Comparison of ENCODE assay signal across 8 cellular contexts in genomic region chr2:10278029-10278762, GRCh38. TPM values are rescaled to one million over a fixed set of nuclear protein-coding genes. Genes with fewer than 3 reads are reported as not detected.
DNase-seq lines count a peak whose midpoint lies in the region; ATAC-seq and TF ChIP-seq lines count a peak whose summit lies in the region.

No MANE protein-coding gene starts in this region.

- CTCF ChIA-PET in CD4-positive, alpha-beta T cell (lab: Charles Lee) = no interaction called here

- no peaks in the 10 kb centered on the region for H3K36me3 ChIP-seq in neuronal stem cell (replicated peaks in 1 of 2; ENCODE audit: control insufficient read depth in 2 of 2, insufficient read depth in 2 of 2, low read length in 2 of 2)

- peaks cover 12 to 18% of the 10 kb centered on the region in 2 donors for H3K4me1 ChIP-seq in neuronal stem cell (ENCODE audit: control insufficient read depth in 2 of 2, insufficient read depth in 1 of 2, low read depth in 1 of 2, low read length in 2 of 2)

- H3K4me3 ChIP-seq in neuronal stem cell (ENCODE audit: low read length in 2 of 2) = no peak overlapping the region

- H3K79me1 ChIP-seq in neuronal stem cell (ENCODE audit: low read depth, low read length) = peaks cover 6% of the 10 kb centered on the region

- H3K27me3 Mint-ChIP-seq in CD4-positive, alpha-beta T cell = no peaks in the 10 kb centered on the region
- H3K27me3 Mint-ChIP-seq in effector memory CD8-positive, alpha-beta T cell = no peaks in the 10 kb centered on the region

- H3K9ac ChIP-seq in neuronal stem cell (ENCODE audit: low read depth, low read length, poor library complexity) = peak overlapping the region; percentile 4

- H3K9me3 ChIP-seq in CD4-positive, alpha-beta T cell (ENCODE audit: control insufficient read depth, low read length) = no peaks in the 10 kb centered on the region
- H3K9me3 ChIP-seq in neuronal stem cell (replicated peaks in 1 of 2; ENCODE audit: control insufficient read depth in 2 of 2, insufficient read depth in 1 of 2, low read depth in 1 of 2, low read length in 2 of 2) = peaks cover 0 to 3% of the 10 kb centered on the region in 2 donors

- H3K9me3 Mint-ChIP-seq in CD4-positive, alpha-beta T cell = no peaks in the 10 kb centered on the region
- H3K9me3 Mint-ChIP-seq in effector memory CD8-positive, alpha-beta T cell = no peaks in the 10 kb centered on the region

- H3K27ac ChIP-seq in CD4-positive, alpha-beta T cell (ENCODE audit: low read depth, low read length) = no peak overlapping the region
- no peak overlapping the region for H3K27ac ChIP-seq in neuronal stem cell (replicated peaks; ENCODE audit: low read length)

- no peak overlapping the region for H3K27ac Mint-ChIP-seq in CD4-positive, alpha-beta T cell
- peak overlapping the region; percentile 66 to 87 for H3K27ac Mint-ChIP-seq in effector memory CD8-positive, alpha-beta T cell

- WGBS in neuronal stem cell (ENCODE audit: extremely low coverage in 2 of 2, insufficient read length in 2 of 2, insufficient replicate concordance in 1 of 2), 2 donors = no CpG with 5 or more reads among the region's 19 CpGs

- peak overlapping the region; percentile 67 for H2AFZ ChIP-seq in neuronal stem cell (ENCODE audit: low read length)

- no peaks in the 10 kb centered on the region for H3K36me3 Mint-ChIP-seq in CD4-positive, alpha-beta T cell (ENCODE audit: low read depth)
- H3K36me3 Mint-ChIP-seq in effector memory CD8-positive, alpha-beta T cell (ENCODE audit: insufficient read depth) = peaks cover 3% of the 10 kb centered on the region

- no peak for DNase-seq in CD4-positive, alpha-beta T cell
- DNase-seq in NOMO-1 treated with DMSO at 0.1 percent for 48 hours (lab: John Stamatoyannopoulos, UW; ENCODE audit: unreplicated experiment) (peak; percentile 81), neuronal stem cell (ENCODE audit: low spot score) (no peak), DMS 273 (lab: John Stamatoyannopoulos, UW; ENCODE audit: unreplicated experiment) (no peak)
- no peak for DNase-seq in effector memory CD8-positive, alpha-beta T cell
- DNase-seq in activated CD8-positive, alpha-beta memory T cell treated with anti-CD3 and anti-CD28 coated beads for 24 hours = no peak

- no peak overlapping the region for H2BK12ac ChIP-seq in neuronal stem cell (ENCODE audit: low read length)

- no peak for TF ChIP-seq CTCF in CD4-positive, alpha-beta T cell (IDR thresholded peaks at IDR 0.05)

- no peak overlapping the region for H3K4me2 ChIP-seq in neuronal stem cell (ENCODE audit: insufficient read depth, low read length, poor library complexity, severe bottlenecking)

- no peak overlapping the region for H3K23ac ChIP-seq in neuronal stem cell (ENCODE audit: low read depth, low read length, poor library complexity)

- H4K91ac ChIP-seq in neuronal stem cell (ENCODE audit: low read depth, low read length, poor library complexity) = no peak overlapping the region

- H2AK5ac ChIP-seq in neuronal stem cell (ENCODE audit: low read depth, low read length) = peak overlapping the region; percentile 88

- peak overlapping the region; percentile 31 for H3K14ac ChIP-seq in neuronal stem cell (ENCODE audit: low read length)

- peak overlapping the region; percentile 11 for H3K18ac ChIP-seq in neuronal stem cell (ENCODE audit: low read length)

- no peak overlapping the region for H3K4ac ChIP-seq in neuronal stem cell (ENCODE audit: low read length)

- POLR2A ChIA-PET in CD4-positive, alpha-beta T cell (lab: Charles Lee) = no interaction called here

- H3K4me3 Mint-ChIP-seq in CD4-positive, alpha-beta T cell = no peak overlapping the region
- peak overlapping the region; percentile 7 to 28 for H3K4me3 Mint-ChIP-seq in effector memory CD8-positive, alpha-beta T cell

- no peak overlapping the region for H2BK120ac ChIP-seq in neuronal stem cell (ENCODE audit: low read depth, low read length)

- intact Hi-C loops in CD4-positive, alpha-beta T cell (cut with DNase I, micrococcal nuclease) = no loop called here

- peak overlapping the region; percentile 87 for H2BK15ac ChIP-seq in neuronal stem cell (ENCODE audit: low read length)

- ATAC-seq in CD4-positive, alpha-beta T cell (ENCODE audit: poor library complexity) = peak; percentile 34
- ATAC-seq in effector memory CD8-positive, alpha-beta T cell (replicated peaks) = peak; percentile 73
- ATAC-seq in GM21447 (IDR thresholded peaks at IDR 0.05; ENCODE audit: unreplicated experiment) (no peak), GM19452 (IDR thresholded peaks at IDR 0.05; ENCODE audit: unreplicated experiment) (no peak)

- H2BK5ac ChIP-seq in neuronal stem cell (ENCODE audit: low read length) = peak overlapping the region; percentile 50

- peaks cover 6% of the 10 kb centered on the region for H3K4me1 Mint-ChIP-seq in CD4-positive, alpha-beta T cell (ENCODE audit: low read depth)
- H3K4me1 Mint-ChIP-seq in effector memory CD8-positive, alpha-beta T cell (ENCODE audit: low read depth in 2 of 2) = peaks cover 18% of the 10 kb centered on the region in 2 donors

- no peak overlapping the region for H4K8ac ChIP-seq in neuronal stem cell (ENCODE audit: low read depth, low read length)

- no peaks in the 10 kb centered on the region for H3K27me3 ChIP-seq in CD4-positive, alpha-beta T cell (ENCODE audit: control insufficient read depth, insufficient read depth, low read length)
- H3K27me3 ChIP-seq in neuronal stem cell (ENCODE audit: control insufficient read depth in 3 of 3, insufficient read depth in 3 of 3, low read depth in 1 of 3, low read length in 3 of 3) = peaks cover 0 to 15% (median 4%) of the 10 kb centered on the region in 3 experiments

RNA-seq across cellular contexts. Expression of gene HPCAL1, which starts 24.5 kb away (rescaled TPM):
- total RNA-seq in CD4-positive, alpha-beta T cell = 10 to 100 TPM; 24.9 to 27.9 TPM
- polyA plus RNA-seq in neuronal stem cell (2013, experiment 1 of 2) = 10.7 TPM
- 9.6 TPM for polyA plus RNA-seq in neuronal stem cell (2013, experiment 2 of 2)

Comparison
In these comparisons a context has a peak if more than half of its experiments do, and no peak if none do; other contexts are left out.
1. ATAC-seq: peak in CD4-positive, alpha-beta T cell (single experiment) and effector memory CD8-positive, alpha-beta T cell (single experiment); none in GM21447 (single experiment) and GM19452 (single experiment).